ENCODE assay signal across 12 cellular contexts in genomic region chr4:93749351-93749761, GRCh38.
DNase-seq lines count a peak whose midpoint lies in the region; ATAC-seq and TF ChIP-seq lines count a peak whose summit lies in the region.
"Had no signal": no experiment of that assay in that cellular context is flagged by ENCODE, and none has a peak within 500 bp of the region (broad histone marks: within the 10 kb centered on the region; RNA-seq: fewer than 3 reads in every experiment).

No MANE protein-coding gene starts in this region.

- no CpG with 5 or more reads among the region's 3 CpGs for WGBS in neuronal stem cell (ENCODE audit: extremely low coverage in 2 of 2, insufficient read length in 2 of 2, insufficient replicate concordance in 1 of 2), 2 donors
- 94% methylated on average over 3 of the region's 3 CpGs for WGBS in mammary epithelial cell (ENCODE audit: low coverage, missing lambda C conversion rate)
- WGBS in smooth muscle cell (ENCODE audit: low lambda C conversion rate): 86% methylated on average over 3 of the region's 3 CpGs

- no peak overlapping the region for H2BK15ac ChIP-seq in neuronal stem cell (ENCODE audit: low read length)

- intact Hi-C loops in mammary epithelial cell (cut with micrococcal nuclease): no loop called here
- intact Hi-C loops in cardiac septum (cut with DNase I): no loop called here

- H3K36me3 ChIP-seq in neuronal stem cell (replicated peaks in 1 of 2; ENCODE audit: control insufficient read depth in 2 of 2, insufficient read depth in 2 of 2, low read length in 2 of 2) (no peaks in the 10 kb centered on the region), mammary epithelial cell (ENCODE audit: insufficient read depth, low read length) (no peaks in the 10 kb centered on the region), smooth muscle cell (ENCODE audit: low read depth) (no peaks in the 10 kb centered on the region)

- H3K27me3 ChIP-seq in neuronal stem cell (ENCODE audit: control insufficient read depth in 3 of 3, insufficient read depth in 3 of 3, low read depth in 1 of 3, low read length in 3 of 3): no peaks in the 10 kb centered on the region
- H3K27me3 ChIP-seq in mammary epithelial cell (ENCODE audit: insufficient read depth, low read length): no peaks in the 10 kb centered on the region
- H3K27me3 ChIP-seq in smooth muscle cell (ENCODE audit: low read depth): no peaks in the 10 kb centered on the region

- no TSS peak for BruUV-seq in mammary epithelial cell (replicated peaks; lab: Mats Ljungman, UMichigan)

- H3K23ac ChIP-seq in neuronal stem cell (ENCODE audit: low read depth, low read length, poor library complexity): no peak overlapping the region

- no peak overlapping the region for H3K4ac ChIP-seq in neuronal stem cell (ENCODE audit: low read length)

- H2BK120ac ChIP-seq in neuronal stem cell (ENCODE audit: low read depth, low read length): no peak overlapping the region

- H3K4me2 ChIP-seq in neuronal stem cell (ENCODE audit: insufficient read depth, low read length, poor library complexity, severe bottlenecking) (no peak overlapping the region), mammary epithelial cell (ENCODE audit: insufficient read depth, low read depth, low read length) (no peak overlapping the region), smooth muscle cell (no peak overlapping the region)

- H4K20me1 ChIP-seq in mammary epithelial cell (ENCODE audit: insufficient read depth, low read length) (no peaks in the 10 kb centered on the region), smooth muscle cell (ENCODE audit: low read depth) (no peaks in the 10 kb centered on the region)

- ATAC-seq in GM18870 (IDR thresholded peaks at IDR 0.05; ENCODE audit: unreplicated experiment) (peak; percentile 87), GM21619 (IDR thresholded peaks at IDR 0.05; ENCODE audit: unreplicated experiment) (peak; percentile 75), HG03139 (IDR thresholded peaks at IDR 0.05; ENCODE audit: unreplicated experiment) (peak; percentile 72)
- ATAC-seq: naive thymus-derived CD4-positive, alpha-beta T cell; Panc1 had no signal

- H2BK5ac ChIP-seq in neuronal stem cell (ENCODE audit: low read length): no peak overlapping the region

- CTCF ChIA-PET in mammary epithelial cell (lab: Charles Lee; ENCODE audit: low non-redundant PET): no interaction called here

- H3K4me3 ChIP-seq in neuronal stem cell (ENCODE audit: low read length in 2 of 2) (no peak overlapping the region), mammary epithelial cell (replicated peaks in 1 of 3; ENCODE audit: insufficient read depth in 1 of 3, low read depth in 2 of 3, low read length in 3 of 3) (no peak overlapping the region), smooth muscle cell (no peak overlapping the region)

- H3K14ac ChIP-seq in neuronal stem cell (ENCODE audit: low read length): no peak overlapping the region

- H3K9ac ChIP-seq in neuronal stem cell (ENCODE audit: low read depth, low read length, poor library complexity) (no peak overlapping the region), mammary epithelial cell (ENCODE audit: insufficient read depth, low read length) (no peak overlapping the region), smooth muscle cell (ENCODE audit: low read depth) (no peak overlapping the region)

- no peaks in the 10 kb centered on the region for H3F3A ChIP-seq in smooth muscle cell (ENCODE audit: low read depth)

- H3K79me1 ChIP-seq in neuronal stem cell (ENCODE audit: low read depth, low read length): no peaks in the 10 kb centered on the region

- no peak overlapping the region for H3K27ac ChIP-seq in neuronal stem cell (replicated peaks; ENCODE audit: low read length)
- no peak overlapping the region for H3K27ac ChIP-seq in mammary epithelial cell (ENCODE audit: insufficient read depth, low read depth, low read length)
- H3K27ac ChIP-seq in smooth muscle cell (ENCODE audit: low read depth): no peak overlapping the region

- in situ Hi-C loops in mammary epithelial cell (cut with MboI; ENCODE audit: low sequenced_read_pairs in 2 of 2): no loop called here

- H3K79me2 ChIP-seq in mammary epithelial cell (ENCODE audit: insufficient read depth, low read length) (no peaks in the 10 kb centered on the region), smooth muscle cell (ENCODE audit: low read depth) (no peaks in the 10 kb centered on the region)

- DNase-seq in neuronal stem cell (ENCODE audit: low spot score) (no peak), pons (ENCODE audit: low spot score) (no peak), mammary epithelial cell (no peak), smooth muscle cell (lab: John Stamatoyannopoulos, UW; ENCODE audit: unreplicated experiment) (no peak), cardiac septum (ENCODE audit: low spot score) (no peak)
- DNase-seq: DND-41; naive thymus-derived CD4-positive, alpha-beta T cell; stimulated activated CD4-positive, alpha-beta T cell treated with anti-CD3 and anti-CD28 coated beads, Interleukin-15, amount 100 ng/mL, for 24 hours had no signal

- H2AFZ ChIP-seq in neuronal stem cell (ENCODE audit: low read length): peak overlapping the region; percentile 40
- no peak overlapping the region for H2AFZ ChIP-seq in mammary epithelial cell (ENCODE audit: low read depth, low read length)
- H2AFZ ChIP-seq in smooth muscle cell (ENCODE audit: low read depth): no peak overlapping the region

- H3K18ac ChIP-seq in neuronal stem cell (ENCODE audit: low read length): no peak overlapping the region

- H2AK5ac ChIP-seq in neuronal stem cell (ENCODE audit: low read depth, low read length): no peak overlapping the region

- H4K91ac ChIP-seq in neuronal stem cell (ENCODE audit: low read depth, low read length, poor library complexity): no peak overlapping the region

- TF ChIP-seq CTCF in mammary epithelial cell (conservative IDR thresholded peaks at IDR 0.05 in 1 of 2, IDR thresholded peaks at IDR 0.05 in 1 of 2; ENCODE audit: extremely low read depth in 1 of 2, insufficient read depth in 1 of 2, low read depth in 1 of 2, low read length in 2 of 2) (no peak), smooth muscle cell (IDR thresholded peaks at IDR 0.05; ENCODE audit: borderline replicate concordance, insufficient read depth, poor library complexity, severe bottlenecking) (no peak)

- no peak overlapping the region for H2BK12ac ChIP-seq in neuronal stem cell (ENCODE audit: low read length)

- dilution Hi-C loops in mammary epithelial cell (cut with HindIII; ENCODE audit: low sequenced_read_pairs): no loop called here

- H3K4me1 ChIP-seq in neuronal stem cell (ENCODE audit: control insufficient read depth in 2 of 2, insufficient read depth in 1 of 2, low read depth in 1 of 2, low read length in 2 of 2) (peaks cover 4 to 7% of the 10 kb centered on the region in 2 donors), mammary epithelial cell (ENCODE audit: insufficient read depth, low read length) (no peaks in the 10 kb centered on the region), smooth muscle cell (ENCODE audit: low read depth) (peaks cover 2% of the 10 kb centered on the region)

- H4K8ac ChIP-seq in neuronal stem cell (ENCODE audit: low read depth, low read length): no peak overlapping the region

- no peaks in the 10 kb centered on the region for H3K9me3 ChIP-seq in neuronal stem cell (replicated peaks in 1 of 2; ENCODE audit: control insufficient read depth in 2 of 2, insufficient read depth in 1 of 2, low read depth in 1 of 2, low read length in 2 of 2)
- H3K9me3 ChIP-seq in mammary epithelial cell (replicated peaks; ENCODE audit: insufficient read depth, low read length): no peaks in the 10 kb centered on the region
- no peaks in the 10 kb centered on the region for H3K9me3 ChIP-seq in smooth muscle cell (replicated peaks; ENCODE audit: low read depth)
